ENCODE assay signal across 1 cellular context in the genomic region with DNA sequence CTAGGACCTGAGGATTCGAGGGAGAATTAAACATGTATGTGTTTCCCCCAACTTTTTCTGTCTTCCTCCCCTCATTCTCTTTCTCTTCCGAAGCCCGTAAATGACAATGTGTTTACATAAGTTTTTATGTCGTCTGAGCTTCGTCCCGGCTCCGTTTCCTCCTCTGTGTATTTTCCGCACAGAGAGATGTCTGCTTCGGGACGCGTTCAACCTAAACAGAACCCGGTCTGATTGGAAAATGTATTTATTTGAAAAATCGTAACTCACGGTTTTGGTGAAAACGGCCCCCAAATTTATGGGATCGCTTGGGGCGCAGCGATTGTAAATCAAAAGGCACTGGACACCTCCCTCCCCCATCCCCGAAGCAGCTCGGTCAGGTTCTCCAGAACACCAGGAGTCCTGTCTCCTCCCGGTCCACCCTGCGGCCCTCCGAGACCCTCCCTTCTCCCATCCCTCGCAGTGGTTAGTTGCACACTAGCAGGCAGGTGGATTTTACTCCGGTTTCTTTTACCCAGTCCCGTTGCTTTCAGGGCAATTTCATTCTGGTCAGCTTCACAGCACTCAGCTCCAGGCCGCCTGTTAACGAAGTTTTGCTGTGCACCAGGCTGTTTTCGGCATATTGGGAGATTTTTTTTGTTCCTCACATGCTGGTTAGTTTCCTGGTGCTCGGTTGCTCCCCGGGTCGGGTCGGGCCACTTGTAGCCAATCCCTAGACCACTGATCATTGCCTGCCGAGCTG.
A peak's percentile ranks its signal among the peaks of the same experiment; 100 is the strongest.
TF ChIP-seq lines count a peak whose summit lies in the region.

No MANE protein-coding gene starts in this region.

TF ChIP-seq in GM12878, 131 proteins besides CTCF, POLR2A, EP300 and RAD21:
- no peak for TF ChIP-seq POLR2AphosphoS2 (IDR thresholded peaks at IDR 0.05; ENCODE audit: low read depth, low read length)
- TF ChIP-seq EZH2 (IDR thresholded peaks at IDR 0.05; ENCODE audit: borderline replicate concordance, control insufficient read depth, low read depth, low read length), result peak; percentile 71; the same call in 1 of the 2 replicates
